In genomic region chr5:93890657-93891056, GRCh38 we compare ENCODE assay signal across 1 cellular context.
TF ChIP-seq lines count a peak whose summit lies in the region.

No MANE protein-coding gene starts in this region.

TF ChIP-seq in endothelial cell of umbilical vein, 7 proteins besides CTCF, POLR2A, EP300 and RAD21:
- TF ChIP-seq JUN (IDR thresholded peaks at IDR 0.05; ENCODE audit: borderline replicate concordance, insufficient read depth, insufficient read length, low read depth) (no peak), MAX (IDR thresholded peaks at IDR 0.05; ENCODE audit: insufficient read depth, insufficient read length) (no peak), MYC (IDR thresholded peaks at IDR 0.05; ENCODE audit: low read depth, low read length) (no peak), EZH2 (IDR thresholded peaks at IDR 0.05; ENCODE audit: borderline replicate concordance, low read depth, low read length, severe bottlenecking) (no peak), FOS (IDR thresholded peaks at IDR 0.05; ENCODE audit: borderline replicate concordance, insufficient read depth, low read length) (no peak), GATA2 (IDR thresholded peaks at IDR 0.05; ENCODE audit: insufficient read depth, insufficient read length, low read depth, low read length) (no peak), POLR2AphosphoS5 (IDR thresholded peaks at IDR 0.05; ENCODE audit: insufficient read depth, low read depth, low read length) (no peak)
